ENCODE assay signal across 1 cellular context in the genomic region with DNA sequence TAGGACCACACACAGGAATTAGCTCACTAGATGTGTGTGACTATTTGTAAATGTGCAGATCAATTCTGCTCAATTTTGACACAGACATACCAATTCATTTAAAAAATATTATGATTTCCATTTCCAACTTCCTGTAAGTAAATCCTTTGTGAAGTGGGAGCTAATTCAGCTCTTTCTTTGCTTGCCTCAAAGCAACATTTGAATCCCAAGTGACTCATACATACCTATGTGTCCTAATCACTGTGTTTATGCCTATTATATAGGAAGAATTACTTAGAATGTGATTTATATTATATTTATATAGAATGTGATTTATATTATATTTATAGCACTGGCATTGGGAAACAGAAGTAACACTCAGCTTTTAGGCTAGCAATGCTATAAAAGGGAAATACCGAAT.
TF ChIP-seq lines count a peak whose summit lies in the region.

No MANE protein-coding gene starts in this region.

TF ChIP-seq in SK-N-SH treated with all-trans-retinoic acid at 6 μM for 48 hours, 23 proteins besides CTCF, POLR2A, EP300 and RAD21 (continued from another document):
- TF ChIP-seq, protein P1, sequence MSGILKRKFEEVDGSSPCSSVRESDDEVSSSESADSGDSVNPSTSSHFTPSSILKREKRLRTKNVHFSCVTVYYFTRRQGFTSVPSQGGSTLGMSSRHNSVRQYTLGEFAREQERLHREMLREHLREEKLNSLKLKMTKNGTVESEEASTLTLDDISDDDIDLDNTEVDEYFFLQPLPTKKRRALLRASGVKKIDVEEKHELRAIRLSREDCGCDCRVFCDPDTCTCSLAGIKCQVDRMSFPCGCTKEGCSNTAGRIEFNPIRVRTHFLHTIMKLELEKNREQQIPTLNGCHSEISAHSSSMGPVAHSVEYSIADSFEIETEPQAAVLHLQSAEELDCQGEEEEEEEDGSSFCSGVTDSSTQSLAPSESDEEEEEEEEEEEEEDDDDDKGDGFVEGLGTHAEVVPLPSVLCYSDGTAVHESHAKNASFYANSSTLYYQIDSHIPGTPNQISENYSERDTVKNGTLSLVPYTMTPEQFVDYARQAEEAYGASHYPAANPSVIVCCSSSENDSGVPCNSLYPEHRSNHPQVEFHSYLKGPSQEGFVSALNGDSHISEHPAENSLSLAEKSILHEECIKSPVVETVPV (CRISPR knock-in tag; IDR thresholded peaks at IDR 0.05), result no peak
- TF ChIP-seq GLIS3 (CRISPR knock-in tag; IDR thresholded peaks at IDR 0.05), result no peak
- TF ChIP-seq TOX (CRISPR knock-in tag; IDR thresholded peaks at IDR 0.05; ENCODE audit: borderline replicate concordance), result no peak
- TF ChIP-seq RARB (CRISPR knock-in tag; IDR thresholded peaks at IDR 0.05), result no peak
- no peak for TF ChIP-seq ARNTL (CRISPR knock-in tag; IDR thresholded peaks at IDR 0.05; ENCODE audit: borderline replicate concordance, low read depth)
- peak; percentile 48; the same call in 1 of the 2 replicates for TF ChIP-seq ISL1 (CRISPR knock-in tag; IDR thresholded peaks at IDR 0.05)
- no peak for TF ChIP-seq ESRRG (CRISPR knock-in tag; IDR thresholded peaks at IDR 0.05)
- TF ChIP-seq, protein P2, sequence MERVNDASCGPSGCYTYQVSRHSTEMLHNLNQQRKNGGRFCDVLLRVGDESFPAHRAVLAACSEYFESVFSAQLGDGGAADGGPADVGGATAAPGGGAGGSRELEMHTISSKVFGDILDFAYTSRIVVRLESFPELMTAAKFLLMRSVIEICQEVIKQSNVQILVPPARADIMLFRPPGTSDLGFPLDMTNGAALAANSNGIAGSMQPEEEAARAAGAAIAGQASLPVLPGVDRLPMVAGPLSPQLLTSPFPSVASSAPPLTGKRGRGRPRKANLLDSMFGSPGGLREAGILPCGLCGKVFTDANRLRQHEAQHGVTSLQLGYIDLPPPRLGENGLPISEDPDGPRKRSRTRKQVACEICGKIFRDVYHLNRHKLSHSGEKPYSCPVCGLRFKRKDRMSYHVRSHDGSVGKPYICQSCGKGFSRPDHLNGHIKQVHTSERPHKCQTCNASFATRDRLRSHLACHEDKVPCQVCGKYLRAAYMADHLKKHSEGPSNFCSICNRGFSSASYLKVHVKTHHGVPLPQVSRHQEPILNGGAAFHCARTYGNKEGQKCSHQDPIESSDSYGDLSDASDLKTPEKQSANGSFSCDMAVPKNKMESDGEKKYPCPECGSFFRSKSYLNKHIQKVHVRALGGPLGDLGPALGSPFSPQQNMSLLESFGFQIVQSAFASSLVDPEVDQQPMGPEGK (CRISPR knock-in tag; IDR thresholded peaks at IDR 0.05; ENCODE audit: borderline replicate concordance), result no peak
- no peak for TF ChIP-seq PPARA (CRISPR knock-in tag; IDR thresholded peaks at IDR 0.05; ENCODE audit: borderline replicate concordance)
- TF ChIP-seq ZNF70 (CRISPR knock-in tag; IDR thresholded peaks at IDR 0.05), result no peak
- TF ChIP-seq ZFP30 (CRISPR knock-in tag; IDR thresholded peaks at IDR 0.05), result no peak
